9 cellular contexts compared by ENCODE assay signal in the genomic region with DNA sequence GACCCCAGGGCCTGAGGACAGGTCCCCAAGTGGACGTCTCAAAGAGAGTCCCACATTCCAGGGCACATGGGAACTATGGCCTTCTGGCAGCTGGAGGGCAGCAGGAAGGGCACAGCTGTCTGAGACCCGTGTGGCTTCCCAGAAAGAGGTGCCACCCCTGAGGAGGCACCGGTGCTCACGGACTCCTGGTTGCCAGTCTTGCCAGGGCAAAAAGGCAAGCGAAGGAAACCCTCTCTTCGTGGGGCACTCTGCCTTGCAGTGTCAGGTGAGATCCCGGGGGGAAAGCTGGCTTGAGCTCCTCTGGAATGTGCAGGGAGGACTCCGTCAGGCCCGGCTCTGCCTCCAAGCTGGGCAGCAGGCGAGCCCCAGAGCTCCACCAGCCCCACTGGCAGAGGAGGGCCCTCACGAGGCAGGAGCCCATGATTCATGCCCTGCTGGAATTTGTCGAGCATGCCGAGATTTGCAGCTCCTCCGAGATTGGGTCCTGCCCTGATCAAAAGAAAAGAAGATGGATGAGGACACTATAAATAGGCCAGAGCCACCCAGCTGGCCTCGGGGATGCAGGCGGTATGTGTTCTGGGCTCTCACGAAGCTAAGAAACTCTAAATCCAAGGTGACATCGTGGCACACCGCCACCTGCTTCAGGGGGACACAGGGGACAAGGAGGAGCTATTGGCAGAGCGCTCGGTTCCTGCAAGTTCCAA. TPM values are rescaled to one million over a fixed set of nuclear protein-coding genes. Genes with fewer than 3 reads are reported as not detected.
DNase-seq lines count a peak whose midpoint lies in the region; ATAC-seq and TF ChIP-seq lines count a peak whose summit lies in the region.
"Had no signal": no experiment of that assay in that cellular context is flagged by ENCODE, and none has a peak within 500 bp of the region (broad histone marks: within the 10 kb centered on the region; RNA-seq: fewer than 3 reads in every experiment).

No MANE protein-coding gene starts in this region.

- peak overlapping the region; percentile 66 for H3K27ac ChIP-seq in RWPE2 (ENCODE audit: poor library complexity, severe bottlenecking)

- ATAC-seq in RWPE2 (ENCODE audit: low read depth), result peak; percentile 82
- peak; percentile 79 for ATAC-seq in omental fat pad (ENCODE audit: low FRiP score)
- no peak for ATAC-seq in GM21576 (IDR thresholded peaks at IDR 0.05; ENCODE audit: unreplicated experiment)

- no peak overlapping the region for H3K4me3 ChIP-seq in RWPE2 (ENCODE audit: severe bottlenecking)
- no peak overlapping the region for H3K4me3 ChIP-seq in foreskin fibroblast (ENCODE audit: low read depth in 1 of 2, low read length in 2 of 2)

- H3K27me3 ChIP-seq in RWPE2 (ENCODE audit: insufficient read depth, poor library complexity, severe bottlenecking), result no peaks in the 10 kb centered on the region

- H3K36me3 ChIP-seq in RWPE2 (ENCODE audit: low read depth), result no peaks in the 10 kb centered on the region

- TF ChIP-seq CTCF in RWPE2 (IDR thresholded peaks at IDR 0.05; ENCODE audit: poor library complexity, severe bottlenecking) (no peak), foreskin fibroblast (IDR thresholded peaks at IDR 0.05; ENCODE audit: low read depth, low read length) (no peak), omental fat pad (IDR thresholded peaks at IDR 0.05) (no peak)

- H3K4me1 ChIP-seq in RWPE2 (ENCODE audit: insufficient read depth, poor library complexity, severe bottlenecking), result peaks cover 23% of the 10 kb centered on the region

- DNase-seq in AG08395 (ENCODE audit: low spot score), result peak; percentile 92
- peak; percentile 84 for DNase-seq in RWPE2 (ENCODE audit: low spot score)
- DNase-seq in foreskin fibroblast, result peak; percentile 81 to 86
- DNase-seq in omental fat pad (ENCODE audit: low spot score), result no peak
- DNase-seq in NCI-H345 treated with DMSO at 0.1 percent for 48 hours (lab: John Stamatoyannopoulos, UW; ENCODE audit: unreplicated experiment), result no peak
- no peak for DNase-seq in NCI-H82 (lab: John Stamatoyannopoulos, UW)
- DNase-seq in GM19238 (ENCODE audit: insufficient read length, low spot score), result no peak
- DNase-seq: midbrain had no signal

- no peaks in the 10 kb centered on the region for H3K9me3 ChIP-seq in RWPE2 (ENCODE audit: severe bottlenecking)

RNA-seq across cellular contexts. Expression of a gene that starts 9.9 kb away (rescaled TPM):
- 1 to 10 TPM; 1.3 to 5.9 (median 2.7) TPM for total RNA-seq in omental fat pad

Comparison
In these comparisons a context has a peak if more than half of its experiments do, and no peak if none do; other contexts are left out.
1. DNase-seq: peak in AG08395 (single experiment), RWPE2 (single experiment) and foreskin fibroblast (2 of 2); none in omental fat pad (single experiment), NCI-H345 treated with DMSO at 0.1 percent for 48 hours (single experiment), NCI-H82 (single experiment) and GM19238 (single experiment).